25 cellular contexts compared by ENCODE assay signal in the genomic region with DNA sequence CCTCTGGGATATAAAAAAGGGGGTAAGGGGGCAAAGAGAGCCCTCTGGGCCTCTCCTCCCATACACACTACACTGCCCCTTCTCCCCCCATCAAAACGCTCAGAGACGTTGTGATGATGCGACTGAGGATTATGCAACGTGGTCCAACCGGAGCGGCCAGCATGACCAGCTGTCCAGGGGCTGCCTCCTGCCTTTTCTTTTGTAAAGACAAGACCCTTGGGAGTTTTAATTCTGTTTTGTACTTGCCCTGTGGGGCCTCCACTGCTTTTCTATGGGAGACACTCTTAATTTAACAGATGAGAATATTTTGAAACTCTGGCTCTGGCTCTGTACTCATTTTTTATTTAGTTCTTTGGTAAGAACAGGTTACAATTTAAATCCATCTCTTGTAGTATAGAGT. TPM values are rescaled to one million over a fixed set of nuclear protein-coding genes. Genes with fewer than 3 reads are reported as not detected.
A peak's percentile ranks its signal among the peaks of the same experiment; 100 is the strongest.
DNase-seq lines count a peak whose midpoint lies in the region; ATAC-seq, FAIRE-seq and TF ChIP-seq lines count a peak whose summit lies in the region.
"Had no signal": no experiment of that assay in that cellular context is flagged by ENCODE, and none has a peak within 500 bp of the region (broad histone marks: within the 10 kb centered on the region; RNA-seq: fewer than 3 reads in every experiment).

No MANE protein-coding gene starts in this region.

- TF ChIP-seq RAD21 in GM12878 (IDR thresholded peaks at IDR 0.05; ENCODE audit: insufficient read depth, low read depth, low read length), result no peak

- RAD21 ChIA-PET in GM12878 (lab: Charles Lee; ENCODE audit: unreplicated experiment), result no interaction called here

- no peak overlapping the region for H3K4me2 ChIP-seq in GM12878 (ENCODE audit: control insufficient read depth, insufficient read depth)
- H3K4me2 ChIP-seq: BLaER1 had no signal

- H3K27me3 ChIP-seq in Caco-2 (replicated peaks; ENCODE audit: control insufficient read depth, insufficient read depth, low read length), result no peaks in the 10 kb centered on the region
- H3K27me3 ChIP-seq in GM12878 (replicated peaks in 1 of 2; ENCODE audit: control insufficient read depth in 2 of 2, insufficient read depth in 2 of 2, low read length in 1 of 2), result no peaks in the 10 kb centered on the region
- H3K27me3 ChIP-seq: BLaER1, colonic mucosa, SJCRH30, uterus had no signal

- H3K4me3 Mint-ChIP-seq in Caco-2 (ENCODE audit: unreplicated experiment), result no peak overlapping the region
- H3K4me3 Mint-ChIP-seq in neural crest cell, result peak overlapping the region; percentile 57
- H3K4me3 Mint-ChIP-seq: endodermal cell, nephron progenitor cell had no signal

- POLR2A ChIA-PET in Caco-2 (lab: Charles Lee) (no interaction called here), GM12878 (lab: Charles Lee) (no interaction called here)

- 0 out of 2 replicates have a peak, but pooled peaks have one; percentile 7 for TF ChIP-seq POLR2A in GM12878 (IDR thresholded peaks at IDR 0.05; ENCODE audit: low read depth, low read length)

- H3K9me3 Mint-ChIP-seq in Caco-2 (ENCODE audit: unreplicated experiment), result no peaks in the 10 kb centered on the region
- no peaks in the 10 kb centered on the region for H3K9me3 Mint-ChIP-seq in neural crest cell
- H3K9me3 Mint-ChIP-seq: endodermal cell, nephron progenitor cell had no signal

- H3K9me3 ChIP-seq in Caco-2, result no peaks in the 10 kb centered on the region
- H3K9me3 ChIP-seq in GM12878 (replicated peaks; ENCODE audit: control insufficient read depth, insufficient read depth, low read length), result no peaks in the 10 kb centered on the region
- H3K9me3 ChIP-seq: BLaER1, colonic mucosa, psoas muscle, SJCRH30, uterus had no signal

- H2AFZ ChIP-seq in GM12878 (ENCODE audit: control insufficient read depth, low read depth, low read length), result no peak overlapping the region

- BruUV-seq in Caco-2 (replicated peaks; lab: Mats Ljungman, UMichigan) (TSS peak; percentile 27), GM12878 (replicated peaks; lab: Mats Ljungman, UMichigan) (TSS peak; percentile 52)

- H3K36me3 Mint-ChIP-seq in Caco-2 (ENCODE audit: insufficient read depth, unreplicated experiment) (peaks cover 70% of the 10 kb centered on the region), neural crest cell (ENCODE audit: low read depth) (peaks cover 5% of the 10 kb centered on the region)

- DNase-seq in NCI-H82 (lab: John Stamatoyannopoulos, UW), result peak; percentile 63
- no peak for DNase-seq in NCI-H82 treated with DMSO at 0.1 percent for 48 hours (lab: John Stamatoyannopoulos, UW; ENCODE audit: unreplicated experiment)
- no peak for DNase-seq in Caco-2
- DNase-seq in GM12878 (ENCODE audit: low read depth, low spot score), result no peak
- DNase-seq in neural crest cell (ENCODE audit: low read depth, low spot score), result no peak
- no peak for DNase-seq in NCI-H2227 (lab: John Stamatoyannopoulos, UW; ENCODE audit: unreplicated experiment)
- DNase-seq: activated naive CD4-positive, alpha-beta T cell; colonic mucosa; DMS 273 treated with DMSO at 0.1 percent for 48 hours; endodermal cell; NCI-H1436 treated with DMSO at 0.1 percent for 48 hours; NCI-H774; nephron progenitor cell; PC-3; psoas muscle; SJCRH30; small intestine; stimulated activated CD4-positive, alpha-beta T cell treated with anti-CD3 and anti-CD28 coated beads, Interleukin-4, amount 100 ng/mL, for 1 hour; T-helper 2 cell; uterus had no signal

- H3K4me3 ChIP-seq in Caco-2 (ENCODE audit: low read depth, low read length) (no peak overlapping the region), GM12878 (no peak overlapping the region)
- H3K4me3 ChIP-seq: BLaER1, colonic mucosa, psoas muscle, SJCRH30, uterus had no signal

- no peak overlapping the region for H3K27ac Mint-ChIP-seq in Caco-2 (ENCODE audit: unreplicated experiment)
- no peak overlapping the region for H3K27ac Mint-ChIP-seq in neural crest cell (ENCODE audit: unreplicated experiment)
- H3K27ac Mint-ChIP-seq: endodermal cell had no signal

- peaks cover 9% of the 10 kb centered on the region for H3K36me3 ChIP-seq in Caco-2 (ENCODE audit: control insufficient read depth, insufficient read depth, low read length)
- H3K36me3 ChIP-seq in GM12878 (ENCODE audit: control insufficient read depth in 2 of 2, insufficient read depth in 2 of 2, low read length in 1 of 2), result peaks cover 25 to 40% of the 10 kb centered on the region in 2 experiments
- H3K36me3 ChIP-seq: uterus had no signal

- WGBS in GM12878 (ENCODE audit: insufficient coverage, insufficient replicate concordance, low lambda C conversion rate, missing lambda C conversion rate), result 83% methylated on average over 6 of the region's 6 CpGs

- TF ChIP-seq EP300 in GM12878 (IDR thresholded peaks at IDR 0.05; ENCODE audit: borderline replicate concordance in 1 of 2, control insufficient read depth in 1 of 2, low read depth in 2 of 2, low read length in 2 of 2), result no peak

- no peaks in the 10 kb centered on the region for H3K4me1 Mint-ChIP-seq in Caco-2 (ENCODE audit: low read depth, unreplicated experiment)
- peaks cover 3% of the 10 kb centered on the region for H3K4me1 Mint-ChIP-seq in neural crest cell
- H3K4me1 Mint-ChIP-seq: endodermal cell had no signal

- intact Hi-C loops in Caco-2 (cut with micrococcal nuclease; ENCODE audit: unreplicated experiment), result no loop called here
- intact Hi-C loops in GM12878 (cut with micrococcal nuclease; ENCODE audit: unreplicated experiment), result no loop called here

- H3K27me3 Mint-ChIP-seq in Caco-2 (ENCODE audit: insufficient read depth, unreplicated experiment) (no peaks in the 10 kb centered on the region), neural crest cell (ENCODE audit: low read depth) (no peaks in the 10 kb centered on the region)

- H4K20me1 ChIP-seq in GM12878 (ENCODE audit: control insufficient read depth, insufficient read depth), result no peaks in the 10 kb centered on the region

- H3K27ac ChIP-seq in GM12878 (ENCODE audit: control insufficient read depth, insufficient read depth), result no peak overlapping the region
- H3K27ac ChIP-seq: BLaER1, colonic mucosa, psoas muscle, SJCRH30, uterus, VCaP had no signal

- SMC1A ChIA-PET in GM12878 (lab: Charles Lee; ENCODE audit: uncharacterized antibody, unreplicated experiment), result no interaction called here

- CTCF ChIA-PET in Caco-2 (lab: Charles Lee), result no interaction called here
- CTCF ChIA-PET in GM12878 (lab: Yijun Ruan, JAX), result no interaction called here

- FAIRE-seq in GM12878 (lab: Jason Lieb, UNC), result no peak
- FAIRE-seq: small intestine had no signal

- TF ChIP-seq CTCF in Caco-2 (IDR thresholded peaks at IDR 0.05; ENCODE audit: insufficient read depth in 1 of 2, low read depth in 1 of 2, low read length in 1 of 2, severe bottlenecking in 1 of 2, unreplicated experiment in 1 of 2) (no peak), GM12878 (IDR thresholded peaks at IDR 0.05 in 2 of 3, conservative IDR thresholded peaks at IDR 0.05 in 1 of 3; ENCODE audit: control insufficient read depth in 2 of 3, extremely low read depth in 1 of 3, insufficient read depth in 1 of 3, low read depth in 3 of 3, low read length in 3 of 3) (no peak), neural crest cell (conservative IDR thresholded peaks at IDR 0.05) (no peak)

- H3K9ac ChIP-seq in GM12878 (ENCODE audit: control insufficient read depth, insufficient read depth, low read length), result no peak overlapping the region
- H3K9ac ChIP-seq: BLaER1 had no signal

- H3K79me2 ChIP-seq in GM12878 (ENCODE audit: control insufficient read depth, insufficient read depth, low read length), result peaks cover 2% of the 10 kb centered on the region

- H3K4me1 ChIP-seq in Caco-2, result peaks cover 1% of the 10 kb centered on the region; the same call in 1 of the 2 replicates
- peaks cover 4% of the 10 kb centered on the region; the same call in 1 of the 2 replicates for H3K4me1 ChIP-seq in GM12878 (ENCODE audit: control insufficient read depth, insufficient read depth, low read length)

- in situ Hi-C loops in GM12878 (cut with MboI), result no loop called here

- no peak for ATAC-seq in GM12878
- no peak for ATAC-seq in GM18517 (IDR thresholded peaks at IDR 0.05; ENCODE audit: unreplicated experiment)
- no peak for ATAC-seq in HG02642 (IDR thresholded peaks at IDR 0.05; ENCODE audit: poor library complexity, unreplicated experiment)
- ATAC-seq: PC-3, psoas muscle had no signal

RNA-seq across cellular contexts. Expression of gene MBD6, which starts 7.2 kb away (rescaled TPM):
- total RNA-seq in Caco-2 (2022) (82.2 and 105 TPM in 2 replicates), GM12878 (2014; rRNA removed) (3.1 and 4.6 TPM in 2 replicates), GM12878 (2014; rRNA removed; fragmentation: Illumina TruSeq; extraction: Trizol) (3.5 and 3.7 TPM in 2 replicates), GM12878 (2021) (41.5 and 52.7 TPM in 2 replicates), neural crest cell (90.4 and 91.3 TPM in 2 replicates)
- total RNA-seq in GM12878 (2013; cell fraction: nucleolus; rRNA removed), result 16.4 and 19.1 TPM in 2 replicates
- 12.0 TPM for polyA plus RNA-seq in GM12878 (2011; ENCODE audit: low read depth)
- polyA plus RNA-seq in GM12878 (2011; rRNA removed) (2.0 and 3.8 TPM in 2 replicates), GM12878 (2014; fragmentation: Illumina TruSeq; extraction: Trizol) (5.9 and 12.7 TPM in 2 replicates), GM12878 (2014; fragmentation: Nextera tagmentation; extraction: Ambion mirVana) (1 to 10 TPM; 1.5 to 5.5 TPM), GM12878 (2014; rRNA removed) (20.2 and 24.3 TPM in 2 replicates), GM12878 (2016; fragmentation: Nextera tagmentation; extraction: Ambion mirVana) (1 to 10 TPM; 8.1 to 8.6 TPM)
- 1.8 and 1.9 TPM in 2 replicates for polyA plus RNA-seq in GM12878 (2011; cell fraction: cytosol; rRNA removed)
- polyA plus RNA-seq in GM12878 (2011; cell fraction: nucleus; rRNA removed), result 43.1 and 56.1 TPM in 2 replicates
- polyA plus RNA-seq in GM12878 (2012), result 18.4 and 22.0 TPM in 2 replicates
- 4.3 and 5.9 TPM in 2 replicates for polyA minus RNA-seq in GM12878 (2011; rRNA and poly(A)+ RNA removed)
- polyA minus RNA-seq in GM12878 (2011; cell fraction: cytosol; rRNA and poly(A)+ RNA removed), result 3.6 and 6.3 TPM in 2 replicates
- polyA minus RNA-seq in GM12878 (2011; cell fraction: nucleus; rRNA and poly(A)+ RNA removed), result 11.7 and 19.9 TPM in 2 replicates

RNA-seq across cellular contexts. Expression of gene DDIT3, which starts 9.5 kb away (rescaled TPM):
- total RNA-seq in Caco-2 (2022) (62.7 and 79.2 TPM in 2 replicates), GM12878 (2014; rRNA removed) (9.7 and 9.8 TPM in 2 replicates), GM12878 (2014; rRNA removed; fragmentation: Illumina TruSeq; extraction: Trizol) (10.4 and 12.2 TPM in 2 replicates), GM12878 (2021) (8.2 and 9.2 TPM in 2 replicates), neural crest cell (14.1 and 15.0 TPM in 2 replicates)
- total RNA-seq in GM12878 (2013; cell fraction: nucleolus; rRNA removed), result 21.5 and 24.3 TPM in 2 replicates
- polyA plus RNA-seq in GM12878 (2011; ENCODE audit: low read depth), result 38.8 TPM
- polyA plus RNA-seq in GM12878 (2011; rRNA removed) (23.6 and 25.0 TPM in 2 replicates), GM12878 (2014; fragmentation: Illumina TruSeq; extraction: Trizol) (10.9 and 13.4 TPM in 2 replicates), GM12878 (2014; fragmentation: Nextera tagmentation; extraction: Ambion mirVana) (10 to 100 TPM; 26.8 to 28.9 TPM), GM12878 (2014; rRNA removed) (9.9 and 10.1 TPM in 2 replicates), GM12878 (2016; fragmentation: Nextera tagmentation; extraction: Ambion mirVana) (10 to 100 TPM; 20.0 to 21.7 TPM)
- polyA plus RNA-seq in GM12878 (2011; cell fraction: cytosol; rRNA removed), result 14.0 and 15.9 TPM in 2 replicates
- polyA plus RNA-seq in GM12878 (2011; cell fraction: nucleus; rRNA removed), result 25.8 and 42.9 TPM in 2 replicates
- 41.1 and 47.1 TPM in 2 replicates for polyA plus RNA-seq in GM12878 (2012)
- polyA minus RNA-seq in GM12878 (2011; rRNA and poly(A)+ RNA removed), result 17.3 and 23.4 TPM in 2 replicates
- 7.3 and 11.1 TPM in 2 replicates for polyA minus RNA-seq in GM12878 (2011; cell fraction: cytosol; rRNA and poly(A)+ RNA removed)
- polyA minus RNA-seq in GM12878 (2011; cell fraction: nucleus; rRNA and poly(A)+ RNA removed), result 13.8 and 17.0 TPM in 2 replicates

RNA-seq across cellular contexts. Expression of gene DCTN2, which starts 17.2 kb away (rescaled TPM):
- total RNA-seq in Caco-2 (2022), result 89.4 and 94.4 TPM in 2 replicates
- total RNA-seq in GM12878 (2013; cell fraction: nucleolus; rRNA removed), result 50.6 and 63.3 TPM in 2 replicates
- total RNA-seq in GM12878 (2014; rRNA removed), result 80.8 and 115 TPM in 2 replicates
- total RNA-seq in GM12878 (2014; rRNA removed; fragmentation: Illumina TruSeq; extraction: Trizol), result 81.4 and 83.9 TPM in 2 replicates
- 87.3 and 87.4 TPM in 2 replicates for total RNA-seq in GM12878 (2021)
- 67.2 TPM for polyA plus RNA-seq in GM12878 (2011; ENCODE audit: low read depth)
- 85.1 and 88.9 TPM in 2 replicates for polyA plus RNA-seq in GM12878 (2011; rRNA removed)
- 79.6 and 95.9 TPM in 2 replicates for polyA plus RNA-seq in GM12878 (2011; cell fraction: cytosol; rRNA removed)
- polyA plus RNA-seq in GM12878 (2011; cell fraction: nucleus; rRNA removed), result 72.6 and 91.7 TPM in 2 replicates
- 68.9 and 75.1 TPM in 2 replicates for polyA plus RNA-seq in GM12878 (2012)
- 139 and 171 TPM in 2 replicates for polyA plus RNA-seq in GM12878 (2014; fragmentation: Illumina TruSeq; extraction: Trizol)
- polyA plus RNA-seq in GM12878 (2014; fragmentation: Nextera tagmentation; extraction: Ambion mirVana), result 10 to 100 TPM; 32.3 to 60.7 TPM
- polyA plus RNA-seq in GM12878 (2014; rRNA removed), result 113 TPM in 2 replicates
- 100 to 1,000 TPM; 115 to 117 TPM for polyA plus RNA-seq in GM12878 (2016; fragmentation: Nextera tagmentation; extraction: Ambion mirVana)
- 66.8 and 93.9 TPM in 2 replicates for polyA minus RNA-seq in GM12878 (2011; rRNA and poly(A)+ RNA removed)
- polyA minus RNA-seq in GM12878 (2011; cell fraction: cytosol; rRNA and poly(A)+ RNA removed), result 47.0 and 53.5 TPM in 2 replicates
- polyA minus RNA-seq in GM12878 (2011; cell fraction: nucleus; rRNA and poly(A)+ RNA removed), result 25.4 and 26.2 TPM in 2 replicates
- 133 and 138 TPM in 2 replicates for total RNA-seq in neural crest cell

RNA-seq across cellular contexts. Expression of gene KIF5A, which starts 20.0 kb away (rescaled TPM):
- total RNA-seq in Caco-2 (2022) (0.05 TPM in 1 of 2 replicates, not detected in the other), GM12878 (2014; rRNA removed) (1.0 and 1.1 TPM in 2 replicates), GM12878 (2014; rRNA removed; fragmentation: Illumina TruSeq; extraction: Trizol) (1.1 and 1.3 TPM in 2 replicates), GM12878 (2021) (2.2 and 2.9 TPM in 2 replicates), neural crest cell (16.9 and 20.8 TPM in 2 replicates)
- 0.73 and 0.77 TPM in 2 replicates for total RNA-seq in GM12878 (2013; cell fraction: nucleolus; rRNA removed)
- 0.24 TPM for polyA plus RNA-seq in GM12878 (2011; ENCODE audit: low read depth)
- polyA plus RNA-seq in GM12878 (2011; rRNA removed) (0.48 and 0.56 TPM in 2 replicates), GM12878 (2014; fragmentation: Illumina TruSeq; extraction: Trizol) (2.0 and 2.2 TPM in 2 replicates), GM12878 (2014; fragmentation: Nextera tagmentation; extraction: Ambion mirVana) (under 1 TPM; 0.35 to 0.44 TPM), GM12878 (2014; rRNA removed) (1.7 and 2.0 TPM in 2 replicates), GM12878 (2016; fragmentation: Nextera tagmentation; extraction: Ambion mirVana) (under 1 TPM; 0.69 to 0.92 TPM)
- polyA plus RNA-seq in GM12878 (2011; cell fraction: cytosol; rRNA removed), result 0.30 and 0.31 TPM in 2 replicates
- 1.2 and 1.5 TPM in 2 replicates for polyA plus RNA-seq in GM12878 (2011; cell fraction: nucleus; rRNA removed)
- 0.51 and 0.79 TPM in 2 replicates for polyA plus RNA-seq in GM12878 (2012)
- 0.36 and 0.51 TPM in 2 replicates for polyA minus RNA-seq in GM12878 (2011; rRNA and poly(A)+ RNA removed)
- polyA minus RNA-seq in GM12878 (2011; cell fraction: cytosol; rRNA and poly(A)+ RNA removed), result 0.10 TPM in 1 of 2 replicates, not detected in the other
- polyA minus RNA-seq in GM12878 (2011; cell fraction: nucleus; rRNA and poly(A)+ RNA removed), result 0.24 and 0.29 TPM in 2 replicates
- total RNA-seq: mesenteric fat pad, PC-3 had no signal

RNA-seq across cellular contexts. Expression of gene MARS1, which starts 42.0 kb away (rescaled TPM):
- total RNA-seq in Caco-2 (2022) (515 and 583 TPM in 2 replicates), GM12878 (2014; rRNA removed) (138 and 155 TPM in 2 replicates), GM12878 (2014; rRNA removed; fragmentation: Illumina TruSeq; extraction: Trizol) (132 and 151 TPM in 2 replicates), GM12878 (2021) (208 and 212 TPM in 2 replicates), neural crest cell (257 and 267 TPM in 2 replicates)
- 122 and 126 TPM in 2 replicates for total RNA-seq in GM12878 (2013; cell fraction: nucleolus; rRNA removed)
- polyA plus RNA-seq in GM12878 (2011; ENCODE audit: low read depth), result 84.1 TPM
- polyA plus RNA-seq in GM12878 (2011; rRNA removed) (61.9 and 108 TPM in 2 replicates), GM12878 (2014; fragmentation: Illumina TruSeq; extraction: Trizol) (161 and 221 TPM in 2 replicates), GM12878 (2014; fragmentation: Nextera tagmentation; extraction: Ambion mirVana) (100 to 1,000 TPM in 1 of 2 experiments, 10 to 100 TPM in 1; 72.3 to 129 TPM), GM12878 (2014; rRNA removed) (137 and 156 TPM in 2 replicates), GM12878 (2016; fragmentation: Nextera tagmentation; extraction: Ambion mirVana) (100 to 1,000 TPM; 255 to 270 TPM)
- 94.9 and 95.4 TPM in 2 replicates for polyA plus RNA-seq in GM12878 (2011; cell fraction: cytosol; rRNA removed)
- polyA plus RNA-seq in GM12878 (2011; cell fraction: nucleus; rRNA removed), result 477 and 501 TPM in 2 replicates
- 85.5 and 109 TPM in 2 replicates for polyA plus RNA-seq in GM12878 (2012)
- 108 and 144 TPM in 2 replicates for polyA minus RNA-seq in GM12878 (2011; rRNA and poly(A)+ RNA removed)
- 46.5 and 52.1 TPM in 2 replicates for polyA minus RNA-seq in GM12878 (2011; cell fraction: cytosol; rRNA and poly(A)+ RNA removed)
- polyA minus RNA-seq in GM12878 (2011; cell fraction: nucleus; rRNA and poly(A)+ RNA removed), result 102 and 181 TPM in 2 replicates
